1 cellular context compared by ENCODE assay signal in the genomic region with DNA sequence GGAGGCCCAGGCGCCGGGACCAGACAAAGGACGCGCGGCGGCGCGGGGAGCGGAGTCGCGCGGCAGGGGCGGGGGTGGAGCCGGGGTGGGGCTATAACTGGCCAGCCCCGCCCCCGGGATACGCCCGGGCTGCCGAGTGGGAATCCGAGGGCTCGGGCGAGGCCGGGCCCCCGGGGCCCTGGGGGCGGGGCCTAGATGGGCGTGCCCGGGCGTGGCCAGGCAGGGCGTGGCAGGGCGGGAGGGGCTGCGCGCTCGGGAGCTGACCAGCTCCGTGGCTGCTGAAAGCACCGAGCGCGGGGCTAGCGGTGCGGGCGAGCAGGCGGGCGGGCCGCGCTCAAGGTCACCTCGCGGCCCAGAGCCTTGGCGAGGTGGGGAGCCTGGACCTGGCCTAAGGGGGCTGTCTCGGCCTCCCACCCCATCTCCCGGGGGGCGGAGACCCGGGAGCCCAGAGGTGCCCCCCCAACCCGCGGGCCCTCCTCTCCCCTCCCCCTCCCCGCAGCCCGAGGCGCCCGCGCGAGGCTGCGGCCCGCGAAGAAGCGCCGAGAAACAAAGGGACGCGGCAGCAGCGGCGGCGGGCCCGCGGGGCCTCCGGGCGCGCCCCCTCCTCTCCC.
TF ChIP-seq lines count a peak whose summit lies in the region.

No MANE protein-coding gene starts in this region.

TF ChIP-seq in HepG2, 621 proteins besides CTCF, POLR2A, EP300 and RAD21 (continued from another document and continues in another):
- TF ChIP-seq, protein P1, sequence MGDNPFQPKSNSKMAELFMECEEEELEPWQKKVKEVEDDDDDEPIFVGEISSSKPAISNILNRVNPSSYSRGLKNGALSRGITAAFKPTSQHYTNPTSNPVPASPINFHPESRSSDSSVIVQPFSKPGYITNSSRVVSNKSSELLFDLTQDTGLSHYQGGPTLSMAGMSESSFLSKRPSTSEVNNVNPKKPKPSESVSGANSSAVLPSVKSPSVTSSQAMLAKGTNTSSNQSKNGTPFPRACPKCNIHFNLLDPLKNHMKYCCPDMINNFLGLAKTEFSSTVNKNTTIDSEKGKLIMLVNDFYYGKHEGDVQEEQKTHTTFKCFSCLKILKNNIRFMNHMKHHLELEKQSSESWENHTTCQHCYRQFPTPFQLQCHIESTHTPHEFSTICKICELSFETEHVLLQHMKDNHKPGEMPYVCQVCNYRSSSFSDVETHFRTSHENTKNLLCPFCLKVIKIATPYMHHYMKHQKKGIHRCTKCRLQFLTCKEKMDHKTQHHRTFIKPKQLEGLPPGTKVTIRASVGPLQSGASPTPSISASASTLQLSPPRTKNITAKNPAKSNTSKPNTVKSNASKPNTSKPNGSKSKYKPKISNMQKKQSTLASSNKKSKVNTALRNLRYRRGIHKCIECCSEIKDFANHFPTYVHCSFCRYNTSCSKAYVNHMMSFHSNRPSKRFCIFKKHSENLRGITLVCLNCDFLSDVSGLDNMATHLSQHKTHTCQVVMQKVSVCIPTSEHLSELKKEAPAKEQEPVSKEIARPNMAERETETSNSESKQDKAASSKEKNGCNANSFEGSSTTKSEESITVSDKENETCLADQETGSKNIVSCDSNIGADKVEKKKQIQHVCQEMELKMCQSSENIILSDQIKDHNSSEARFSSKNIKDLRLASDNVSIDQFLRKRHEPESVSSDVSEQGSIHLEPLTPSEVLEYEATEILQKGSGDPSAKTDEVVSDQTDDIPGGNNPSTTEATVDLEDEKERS (CRISPR knock-in tag; IDR thresholded peaks at IDR 0.05), result no peak
- TF ChIP-seq ZSCAN30 (CRISPR knock-in tag; IDR thresholded peaks at IDR 0.05), result no peak
- TF ChIP-seq ZEB1 (IDR thresholded peaks at IDR 0.05; ENCODE audit: insufficient replicate concordance, low read depth), result no peak
- no peak for TF ChIP-seq SIX1 (CRISPR knock-in tag; IDR thresholded peaks at IDR 0.05; ENCODE audit: borderline replicate concordance)
- TF ChIP-seq ZNF629 (CRISPR knock-in tag; conservative IDR thresholded peaks at IDR 0.05), result no peak
- peak; percentile 92 for TF ChIP-seq MIER2 (CRISPR knock-in tag; IDR thresholded peaks at IDR 0.05)
- TF ChIP-seq, protein P2, sequence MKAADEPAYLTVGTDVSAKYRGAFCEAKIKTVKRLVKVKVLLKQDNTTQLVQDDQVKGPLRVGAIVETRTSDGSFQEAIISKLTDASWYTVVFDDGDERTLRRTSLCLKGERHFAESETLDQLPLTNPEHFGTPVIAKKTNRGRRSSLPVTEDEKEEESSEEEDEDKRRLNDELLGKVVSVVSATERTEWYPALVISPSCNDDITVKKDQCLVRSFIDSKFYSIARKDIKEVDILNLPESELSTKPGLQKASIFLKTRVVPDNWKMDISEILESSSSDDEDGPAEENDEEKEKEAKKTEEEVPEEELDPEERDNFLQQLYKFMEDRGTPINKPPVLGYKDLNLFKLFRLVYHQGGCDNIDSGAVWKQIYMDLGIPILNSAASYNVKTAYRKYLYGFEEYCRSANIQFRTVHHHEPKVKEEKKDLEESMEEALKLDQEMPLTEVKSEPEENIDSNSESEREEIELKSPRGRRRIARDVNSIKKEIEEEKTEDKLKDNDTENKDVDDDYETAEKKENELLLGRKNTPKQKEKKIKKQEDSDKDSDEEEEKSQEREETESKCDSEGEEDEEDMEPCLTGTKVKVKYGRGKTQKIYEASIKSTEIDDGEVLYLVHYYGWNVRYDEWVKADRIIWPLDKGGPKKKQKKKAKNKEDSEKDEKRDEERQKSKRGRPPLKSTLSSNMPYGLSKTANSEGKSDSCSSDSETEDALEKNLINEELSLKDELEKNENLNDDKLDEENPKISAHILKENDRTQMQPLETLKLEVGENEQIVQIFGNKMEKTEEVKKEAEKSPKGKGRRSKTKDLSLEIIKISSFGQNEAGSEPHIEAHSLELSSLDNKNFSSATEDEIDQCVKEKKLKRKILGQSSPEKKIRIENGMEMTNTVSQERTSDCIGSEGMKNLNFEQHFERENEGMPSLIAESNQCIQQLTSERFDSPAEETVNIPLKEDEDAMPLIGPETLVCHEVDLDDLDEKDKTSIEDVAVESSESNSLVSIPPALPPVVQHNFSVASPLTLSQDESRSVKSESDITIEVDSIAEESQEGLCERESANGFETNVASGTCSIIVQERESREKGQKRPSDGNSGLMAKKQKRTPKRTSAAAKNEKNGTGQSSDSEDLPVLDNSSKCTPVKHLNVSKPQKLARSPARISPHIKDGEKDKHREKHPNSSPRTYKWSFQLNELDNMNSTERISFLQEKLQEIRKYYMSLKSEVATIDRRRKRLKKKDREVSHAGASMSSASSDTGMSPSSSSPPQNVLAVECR (CRISPR knock-in tag; IDR thresholded peaks at IDR 0.05; ENCODE audit: borderline replicate concordance), result peak; percentile 61; the same call in 1 of the 2 replicates
- TF ChIP-seq ZNF550 (CRISPR knock-in tag; IDR thresholded peaks at IDR 0.05; ENCODE audit: borderline replicate concordance), result no peak
- TF ChIP-seq RARA (CRISPR knock-in tag; IDR thresholded peaks at IDR 0.05), result 0 out of 2 replicates have a peak, but pooled peaks have one; percentile 9
- TF ChIP-seq, protein P3, sequence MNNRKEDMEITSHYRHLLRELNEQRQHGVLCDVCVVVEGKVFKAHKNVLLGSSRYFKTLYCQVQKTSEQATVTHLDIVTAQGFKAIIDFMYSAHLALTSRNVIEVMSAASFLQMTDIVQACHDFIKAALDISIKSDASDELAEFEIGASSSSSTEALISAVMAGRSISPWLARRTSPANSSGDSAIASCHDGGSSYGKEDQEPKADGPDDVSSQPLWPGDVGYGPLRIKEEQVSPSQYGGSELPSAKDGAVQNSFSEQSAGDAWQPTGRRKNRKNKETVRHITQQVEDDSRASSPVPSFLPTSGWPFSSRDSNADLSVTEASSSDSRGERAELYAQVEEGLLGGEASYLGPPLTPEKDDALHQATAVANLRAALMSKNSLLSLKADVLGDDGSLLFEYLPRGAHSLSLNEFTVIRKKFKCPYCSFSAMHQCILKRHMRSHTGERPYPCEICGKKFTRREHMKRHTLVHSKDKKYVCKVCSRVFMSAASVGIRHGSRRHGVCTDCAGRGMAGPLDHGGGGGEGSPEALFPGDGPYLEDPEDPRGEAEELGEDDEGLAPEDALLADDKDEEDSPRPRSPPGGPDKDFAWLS (CRISPR knock-in tag; IDR thresholded peaks at IDR 0.05; ENCODE audit: borderline replicate concordance), result no peak
- TF ChIP-seq, protein P4, sequence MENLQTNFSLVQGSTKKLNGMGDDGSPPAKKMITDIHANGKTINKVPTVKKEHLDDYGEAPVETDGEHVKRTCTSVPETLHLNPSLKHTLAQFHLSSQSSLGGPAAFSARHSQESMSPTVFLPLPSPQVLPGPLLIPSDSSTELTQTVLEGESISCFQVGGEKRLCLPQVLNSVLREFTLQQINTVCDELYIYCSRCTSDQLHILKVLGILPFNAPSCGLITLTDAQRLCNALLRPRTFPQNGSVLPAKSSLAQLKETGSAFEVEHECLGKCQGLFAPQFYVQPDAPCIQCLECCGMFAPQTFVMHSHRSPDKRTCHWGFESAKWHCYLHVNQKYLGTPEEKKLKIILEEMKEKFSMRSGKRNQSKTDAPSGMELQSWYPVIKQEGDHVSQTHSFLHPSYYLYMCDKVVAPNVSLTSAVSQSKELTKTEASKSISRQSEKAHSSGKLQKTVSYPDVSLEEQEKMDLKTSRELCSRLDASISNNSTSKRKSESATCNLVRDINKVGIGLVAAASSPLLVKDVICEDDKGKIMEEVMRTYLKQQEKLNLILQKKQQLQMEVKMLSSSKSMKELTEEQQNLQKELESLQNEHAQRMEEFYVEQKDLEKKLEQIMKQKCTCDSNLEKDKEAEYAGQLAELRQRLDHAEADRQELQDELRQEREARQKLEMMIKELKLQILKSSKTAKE (CRISPR knock-in tag; IDR thresholded peaks at IDR 0.05; ENCODE audit: borderline replicate concordance), result no peak
- TF ChIP-seq NFKB2 (CRISPR knock-in tag; IDR thresholded peaks at IDR 0.05; ENCODE audit: borderline replicate concordance), result no peak
- no peak for TF ChIP-seq SP140L (CRISPR knock-in tag; IDR thresholded peaks at IDR 0.05; ENCODE audit: borderline replicate concordance)
- 0 out of 2 replicates have a peak, but pooled peaks have one; percentile 25 for TF ChIP-seq ZNF777 (CRISPR knock-in tag; IDR thresholded peaks at IDR 0.05)
- peak; percentile 43; the same call in 1 of the 2 replicates for TF ChIP-seq THAP11 (CRISPR knock-in tag; IDR thresholded peaks at IDR 0.05)
- no peak for TF ChIP-seq GFI1 (CRISPR knock-in tag; IDR thresholded peaks at IDR 0.05; ENCODE audit: borderline replicate concordance)
- TF ChIP-seq MXI1 (IDR thresholded peaks at IDR 0.05; ENCODE audit: borderline replicate concordance, low read depth, low read length), result peak; percentile 75; the same call in 1 of the 3 replicates
- peak; percentile 38; the same call in 1 of the 2 replicates for TF ChIP-seq GABPB1 (CRISPR knock-in tag; IDR thresholded peaks at IDR 0.05)
- TF ChIP-seq SP1 (IDR thresholded peaks at IDR 0.05), result no peak
- peak; percentile 82 for TF ChIP-seq SP1 (CRISPR knock-in tag; IDR thresholded peaks at IDR 0.05)
- no peak for TF ChIP-seq PAX8 (CRISPR knock-in tag; IDR thresholded peaks at IDR 0.05; ENCODE audit: borderline replicate concordance)
- TF ChIP-seq NKX3-1 (CRISPR knock-in tag; IDR thresholded peaks at IDR 0.05), result no peak
- no peak for TF ChIP-seq ASH2L (IDR thresholded peaks at IDR 0.05; ENCODE audit: insufficient read length, low read depth, low read length)
- no peak for TF ChIP-seq HDAC1 (CRISPR knock-in tag; IDR thresholded peaks at IDR 0.05)
- no peak for TF ChIP-seq SP2 (CRISPR knock-in tag; IDR thresholded peaks at IDR 0.05)
- 0 out of 2 replicates have a peak, but pooled peaks have one; percentile 24 for TF ChIP-seq KDM2A (CRISPR knock-in tag; IDR thresholded peaks at IDR 0.05; ENCODE audit: borderline replicate concordance, low read depth)
- TF ChIP-seq, protein P5, sequence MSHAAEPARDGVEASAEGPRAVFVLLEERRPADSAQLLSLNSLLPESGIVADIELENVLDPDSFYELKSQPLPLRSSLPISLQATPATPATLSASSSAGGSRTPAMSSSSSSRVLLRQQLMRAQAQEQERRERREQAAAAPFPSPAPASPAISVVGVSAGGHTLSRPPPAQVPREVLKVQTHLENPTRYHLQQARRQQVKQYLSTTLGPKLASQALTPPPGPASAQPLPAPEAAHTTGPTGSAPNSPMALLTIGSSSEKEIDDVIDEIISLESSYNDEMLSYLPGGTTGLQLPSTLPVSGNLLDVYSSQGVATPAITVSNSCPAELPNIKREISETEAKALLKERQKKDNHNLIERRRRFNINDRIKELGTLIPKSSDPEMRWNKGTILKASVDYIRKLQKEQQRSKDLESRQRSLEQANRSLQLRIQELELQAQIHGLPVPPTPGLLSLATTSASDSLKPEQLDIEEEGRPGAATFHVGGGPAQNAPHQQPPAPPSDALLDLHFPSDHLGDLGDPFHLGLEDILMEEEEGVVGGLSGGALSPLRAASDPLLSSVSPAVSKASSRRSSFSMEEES (CRISPR knock-in tag; IDR thresholded peaks at IDR 0.05), result no peak
- no peak for TF ChIP-seq ZNF256 (CRISPR knock-in tag; conservative IDR thresholded peaks at IDR 0.05)
- no peak for TF ChIP-seq ZNF530 (CRISPR knock-in tag; IDR thresholded peaks at IDR 0.05; ENCODE audit: low read depth)
- TF ChIP-seq KLF9 (CRISPR knock-in tag; IDR thresholded peaks at IDR 0.05; ENCODE audit: low read depth), result no peak
- TF ChIP-seq MIXL1 (CRISPR knock-in tag; IDR thresholded peaks at IDR 0.05), result no peak
- TF ChIP-seq, protein P6, sequence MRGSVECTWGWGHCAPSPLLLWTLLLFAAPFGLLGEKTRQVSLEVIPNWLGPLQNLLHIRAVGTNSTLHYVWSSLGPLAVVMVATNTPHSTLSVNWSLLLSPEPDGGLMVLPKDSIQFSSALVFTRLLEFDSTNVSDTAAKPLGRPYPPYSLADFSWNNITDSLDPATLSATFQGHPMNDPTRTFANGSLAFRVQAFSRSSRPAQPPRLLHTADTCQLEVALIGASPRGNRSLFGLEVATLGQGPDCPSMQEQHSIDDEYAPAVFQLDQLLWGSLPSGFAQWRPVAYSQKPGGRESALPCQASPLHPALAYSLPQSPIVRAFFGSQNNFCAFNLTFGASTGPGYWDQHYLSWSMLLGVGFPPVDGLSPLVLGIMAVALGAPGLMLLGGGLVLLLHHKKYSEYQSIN (CRISPR knock-in tag; IDR thresholded peaks at IDR 0.05; ENCODE audit: borderline replicate concordance), result no peak
- peak; percentile 48; the same call in 1 of the 2 replicates for TF ChIP-seq SIN3A (IDR thresholded peaks at IDR 0.05; ENCODE audit: borderline replicate concordance, low read depth, low read length)
- TF ChIP-seq FOXK1 (CRISPR knock-in tag; IDR thresholded peaks at IDR 0.05; ENCODE audit: borderline replicate concordance, low read depth), result peak; percentile 24; the same call in 1 of the 2 replicates
- TF ChIP-seq CREM (IDR thresholded peaks at IDR 0.05), result no peak
- no peak for TF ChIP-seq CREM (CRISPR knock-in tag; IDR thresholded peaks at IDR 0.05)
- TF ChIP-seq KLF12 (CRISPR knock-in tag; IDR thresholded peaks at IDR 0.05; ENCODE audit: borderline replicate concordance), result peak; percentile 99
- TF ChIP-seq ARHGAP35 (CRISPR knock-in tag; IDR thresholded peaks at IDR 0.05; ENCODE audit: borderline replicate concordance), result no peak
- no peak for TF ChIP-seq ETV5 (CRISPR knock-in tag; IDR thresholded peaks at IDR 0.05; ENCODE audit: borderline replicate concordance)
- TF ChIP-seq SP4 (CRISPR knock-in tag; IDR thresholded peaks at IDR 0.05), result peak; percentile 52; the same call in 1 of the 2 replicates
- no peak for TF ChIP-seq NFATC3 (CRISPR knock-in tag; IDR thresholded peaks at IDR 0.05)
- no peak for TF ChIP-seq ZNF850 (CRISPR knock-in tag; conservative IDR thresholded peaks at IDR 0.05)
- no peak for TF ChIP-seq ZKSCAN5 (CRISPR knock-in tag; IDR thresholded peaks at IDR 0.05)
- TF ChIP-seq ZNF678 (CRISPR knock-in tag; IDR thresholded peaks at IDR 0.05), result no peak
- no peak for TF ChIP-seq ZBTB3 (CRISPR knock-in tag; IDR thresholded peaks at IDR 0.05; ENCODE audit: borderline replicate concordance, low read depth)
- no peak for TF ChIP-seq ZNF383 (CRISPR knock-in tag; IDR thresholded peaks at IDR 0.05; ENCODE audit: borderline replicate concordance)
- no peak for TF ChIP-seq TCF12 (IDR thresholded peaks at IDR 0.05)
- no peak for TF ChIP-seq TCF12 (CRISPR knock-in tag; IDR thresholded peaks at IDR 0.05)
- TF ChIP-seq, protein P7, sequence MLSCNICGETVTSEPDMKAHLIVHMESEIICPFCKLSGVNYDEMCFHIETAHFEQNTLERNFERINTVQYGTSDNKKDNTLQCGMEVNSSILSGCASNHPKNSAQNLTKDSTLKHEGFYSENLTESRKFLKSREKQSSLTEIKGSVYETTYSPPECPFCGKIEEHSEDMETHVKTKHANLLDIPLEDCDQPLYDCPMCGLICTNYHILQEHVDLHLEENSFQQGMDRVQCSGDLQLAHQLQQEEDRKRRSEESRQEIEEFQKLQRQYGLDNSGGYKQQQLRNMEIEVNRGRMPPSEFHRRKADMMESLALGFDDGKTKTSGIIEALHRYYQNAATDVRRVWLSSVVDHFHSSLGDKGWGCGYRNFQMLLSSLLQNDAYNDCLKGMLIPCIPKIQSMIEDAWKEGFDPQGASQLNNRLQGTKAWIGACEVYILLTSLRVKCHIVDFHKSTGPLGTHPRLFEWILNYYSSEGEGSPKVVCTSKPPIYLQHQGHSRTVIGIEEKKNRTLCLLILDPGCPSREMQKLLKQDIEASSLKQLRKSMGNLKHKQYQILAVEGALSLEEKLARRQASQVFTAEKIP (CRISPR knock-in tag; IDR thresholded peaks at IDR 0.05; ENCODE audit: borderline replicate concordance), result no peak
- TF ChIP-seq PPARG (CRISPR knock-in tag; conservative IDR thresholded peaks at IDR 0.05), result no peak
- TF ChIP-seq FOSL1 (CRISPR knock-in tag; IDR thresholded peaks at IDR 0.05; ENCODE audit: borderline replicate concordance), result no peak
- 0 out of 2 replicates have a peak, but pooled peaks have one; percentile 23 for TF ChIP-seq SALL2 (CRISPR knock-in tag; IDR thresholded peaks at IDR 0.05)
- no peak for TF ChIP-seq ZNF746 (CRISPR knock-in tag; IDR thresholded peaks at IDR 0.05)
- TF ChIP-seq MAFK (conservative IDR thresholded peaks at IDR 0.05 in 1 of 2, IDR thresholded peaks at IDR 0.05 in 1 of 2; ENCODE audit: low read length in 2 of 2), result no peak
- no peak for TF ChIP-seq ZNF7 (CRISPR knock-in tag; IDR thresholded peaks at IDR 0.05)
